In the genomic region with DNA sequence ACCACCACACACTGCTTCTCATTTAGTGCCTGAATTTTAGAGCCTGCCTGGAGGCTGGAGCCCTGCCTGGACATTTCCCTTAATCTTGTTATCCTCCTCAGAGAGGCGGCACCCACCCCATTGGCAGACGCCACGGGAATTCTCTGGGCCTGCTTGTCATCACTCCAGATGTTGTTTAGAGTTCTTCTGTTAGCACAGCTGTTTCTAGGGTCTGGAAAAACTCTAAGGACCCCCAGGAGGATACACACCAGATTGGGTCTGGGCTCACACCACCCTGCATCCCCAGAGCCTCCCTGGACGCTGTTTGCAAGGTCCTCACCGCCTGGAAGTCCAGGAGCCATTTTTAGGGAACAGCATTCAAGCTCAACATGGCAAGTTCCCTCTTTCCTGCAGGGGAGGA, we compare ENCODE assay signal across 3 cellular contexts.
TF ChIP-seq lines count a peak whose summit lies in the region.

No MANE protein-coding gene starts in this region.

TF ChIP-seq in SK-N-SH, 30 proteins besides CTCF, POLR2A, EP300 and RAD21 (continued from another document):
- TF ChIP-seq, protein P1, sequence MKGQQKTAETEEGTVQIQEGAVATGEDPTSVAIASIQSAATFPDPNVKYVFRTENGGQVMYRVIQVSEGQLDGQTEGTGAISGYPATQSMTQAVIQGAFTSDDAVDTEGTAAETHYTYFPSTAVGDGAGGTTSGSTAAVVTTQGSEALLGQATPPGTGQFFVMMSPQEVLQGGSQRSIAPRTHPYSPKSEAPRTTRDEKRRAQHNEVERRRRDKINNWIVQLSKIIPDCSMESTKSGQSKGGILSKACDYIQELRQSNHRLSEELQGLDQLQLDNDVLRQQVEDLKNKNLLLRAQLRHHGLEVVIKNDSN (IDR thresholded peaks at IDR 0.05; ENCODE audit: borderline replicate concordance, low read depth) = no peak
- no peak for TF ChIP-seq ELF1 (IDR thresholded peaks at IDR 0.05)
- no peak for TF ChIP-seq FOXM1 (IDR thresholded peaks at IDR 0.05; ENCODE audit: low read depth)
TF ChIP-seq in SK-N-SH: peak in this region for 0.

TF ChIP-seq in SK-N-SH treated with all-trans-retinoic acid at 6 μM for 48 hours, 23 proteins besides CTCF, POLR2A, EP300 and RAD21 (continued from another document):
- TF ChIP-seq, protein P2, sequence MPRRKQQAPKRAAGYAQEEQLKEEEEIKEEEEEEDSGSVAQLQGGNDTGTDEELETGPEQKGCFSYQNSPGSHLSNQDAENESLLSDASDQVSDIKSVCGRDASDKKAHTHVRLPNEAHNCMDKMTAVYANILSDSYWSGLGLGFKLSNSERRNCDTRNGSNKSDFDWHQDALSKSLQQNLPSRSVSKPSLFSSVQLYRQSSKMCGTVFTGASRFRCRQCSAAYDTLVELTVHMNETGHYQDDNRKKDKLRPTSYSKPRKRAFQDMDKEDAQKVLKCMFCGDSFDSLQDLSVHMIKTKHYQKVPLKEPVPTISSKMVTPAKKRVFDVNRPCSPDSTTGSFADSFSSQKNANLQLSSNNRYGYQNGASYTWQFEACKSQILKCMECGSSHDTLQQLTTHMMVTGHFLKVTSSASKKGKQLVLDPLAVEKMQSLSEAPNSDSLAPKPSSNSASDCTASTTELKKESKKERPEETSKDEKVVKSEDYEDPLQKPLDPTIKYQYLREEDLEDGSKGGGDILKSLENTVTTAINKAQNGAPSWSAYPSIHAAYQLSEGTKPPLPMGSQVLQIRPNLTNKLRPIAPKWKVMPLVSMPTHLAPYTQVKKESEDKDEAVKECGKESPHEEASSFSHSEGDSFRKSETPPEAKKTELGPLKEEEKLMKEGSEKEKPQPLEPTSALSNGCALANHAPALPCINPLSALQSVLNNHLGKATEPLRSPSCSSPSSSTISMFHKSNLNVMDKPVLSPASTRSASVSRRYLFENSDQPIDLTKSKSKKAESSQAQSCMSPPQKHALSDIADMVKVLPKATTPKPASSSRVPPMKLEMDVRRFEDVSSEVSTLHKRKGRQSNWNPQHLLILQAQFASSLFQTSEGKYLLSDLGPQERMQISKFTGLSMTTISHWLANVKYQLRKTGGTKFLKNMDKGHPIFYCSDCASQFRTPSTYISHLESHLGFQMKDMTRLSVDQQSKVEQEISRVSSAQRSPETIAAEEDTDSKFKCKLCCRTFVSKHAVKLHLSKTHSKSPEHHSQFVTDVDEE (CRISPR knock-in tag; IDR thresholded peaks at IDR 0.05) = no peak
- TF ChIP-seq, protein P3, sequence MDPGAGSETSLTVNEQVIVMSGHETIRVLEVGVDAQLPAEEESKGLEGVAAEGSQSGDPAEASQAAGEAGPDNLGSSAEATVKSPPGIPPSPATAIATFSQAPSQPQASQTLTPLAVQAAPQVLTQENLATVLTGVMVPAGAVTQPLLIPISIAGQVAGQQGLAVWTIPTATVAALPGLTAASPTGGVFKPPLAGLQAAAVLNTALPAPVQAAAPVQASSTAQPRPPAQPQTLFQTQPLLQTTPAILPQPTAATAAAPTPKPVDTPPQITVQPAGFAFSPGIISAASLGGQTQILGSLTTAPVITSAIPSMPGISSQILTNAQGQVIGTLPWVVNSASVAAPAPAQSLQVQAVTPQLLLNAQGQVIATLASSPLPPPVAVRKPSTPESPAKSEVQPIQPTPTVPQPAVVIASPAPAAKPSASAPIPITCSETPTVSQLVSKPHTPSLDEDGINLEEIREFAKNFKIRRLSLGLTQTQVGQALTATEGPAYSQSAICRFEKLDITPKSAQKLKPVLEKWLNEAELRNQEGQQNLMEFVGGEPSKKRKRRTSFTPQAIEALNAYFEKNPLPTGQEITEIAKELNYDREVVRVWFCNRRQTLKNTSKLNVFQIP (CRISPR knock-in tag; IDR thresholded peaks at IDR 0.05; ENCODE audit: borderline replicate concordance, low read depth) = no peak
- TF ChIP-seq ZFP3 (CRISPR knock-in tag; IDR thresholded peaks at IDR 0.05) = no peak
- TF ChIP-seq TOX (CRISPR knock-in tag; IDR thresholded peaks at IDR 0.05; ENCODE audit: borderline replicate concordance) = no peak
- TF ChIP-seq ISL1 (CRISPR knock-in tag; IDR thresholded peaks at IDR 0.05) = no peak
- no peak for TF ChIP-seq ESRRG (CRISPR knock-in tag; IDR thresholded peaks at IDR 0.05)
- TF ChIP-seq TCF4 (CRISPR knock-in tag; IDR thresholded peaks at IDR 0.05; ENCODE audit: borderline replicate concordance) = no peak
- TF ChIP-seq OSR1 (CRISPR knock-in tag; IDR thresholded peaks at IDR 0.05) = no peak
- no peak for TF ChIP-seq GLIS3 (CRISPR knock-in tag; IDR thresholded peaks at IDR 0.05)
- TF ChIP-seq SNAI2 (CRISPR knock-in tag; IDR thresholded peaks at IDR 0.05) = no peak
- TF ChIP-seq, protein P4, sequence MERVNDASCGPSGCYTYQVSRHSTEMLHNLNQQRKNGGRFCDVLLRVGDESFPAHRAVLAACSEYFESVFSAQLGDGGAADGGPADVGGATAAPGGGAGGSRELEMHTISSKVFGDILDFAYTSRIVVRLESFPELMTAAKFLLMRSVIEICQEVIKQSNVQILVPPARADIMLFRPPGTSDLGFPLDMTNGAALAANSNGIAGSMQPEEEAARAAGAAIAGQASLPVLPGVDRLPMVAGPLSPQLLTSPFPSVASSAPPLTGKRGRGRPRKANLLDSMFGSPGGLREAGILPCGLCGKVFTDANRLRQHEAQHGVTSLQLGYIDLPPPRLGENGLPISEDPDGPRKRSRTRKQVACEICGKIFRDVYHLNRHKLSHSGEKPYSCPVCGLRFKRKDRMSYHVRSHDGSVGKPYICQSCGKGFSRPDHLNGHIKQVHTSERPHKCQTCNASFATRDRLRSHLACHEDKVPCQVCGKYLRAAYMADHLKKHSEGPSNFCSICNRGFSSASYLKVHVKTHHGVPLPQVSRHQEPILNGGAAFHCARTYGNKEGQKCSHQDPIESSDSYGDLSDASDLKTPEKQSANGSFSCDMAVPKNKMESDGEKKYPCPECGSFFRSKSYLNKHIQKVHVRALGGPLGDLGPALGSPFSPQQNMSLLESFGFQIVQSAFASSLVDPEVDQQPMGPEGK (CRISPR knock-in tag; IDR thresholded peaks at IDR 0.05; ENCODE audit: borderline replicate concordance) = no peak
- TF ChIP-seq ARNTL (CRISPR knock-in tag; IDR thresholded peaks at IDR 0.05; ENCODE audit: borderline replicate concordance, low read depth) = no peak
- TF ChIP-seq, protein P5, sequence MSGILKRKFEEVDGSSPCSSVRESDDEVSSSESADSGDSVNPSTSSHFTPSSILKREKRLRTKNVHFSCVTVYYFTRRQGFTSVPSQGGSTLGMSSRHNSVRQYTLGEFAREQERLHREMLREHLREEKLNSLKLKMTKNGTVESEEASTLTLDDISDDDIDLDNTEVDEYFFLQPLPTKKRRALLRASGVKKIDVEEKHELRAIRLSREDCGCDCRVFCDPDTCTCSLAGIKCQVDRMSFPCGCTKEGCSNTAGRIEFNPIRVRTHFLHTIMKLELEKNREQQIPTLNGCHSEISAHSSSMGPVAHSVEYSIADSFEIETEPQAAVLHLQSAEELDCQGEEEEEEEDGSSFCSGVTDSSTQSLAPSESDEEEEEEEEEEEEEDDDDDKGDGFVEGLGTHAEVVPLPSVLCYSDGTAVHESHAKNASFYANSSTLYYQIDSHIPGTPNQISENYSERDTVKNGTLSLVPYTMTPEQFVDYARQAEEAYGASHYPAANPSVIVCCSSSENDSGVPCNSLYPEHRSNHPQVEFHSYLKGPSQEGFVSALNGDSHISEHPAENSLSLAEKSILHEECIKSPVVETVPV (CRISPR knock-in tag; IDR thresholded peaks at IDR 0.05) = no peak
- no peak for TF ChIP-seq RARB (CRISPR knock-in tag; IDR thresholded peaks at IDR 0.05)
- TF ChIP-seq PPARA (CRISPR knock-in tag; IDR thresholded peaks at IDR 0.05; ENCODE audit: borderline replicate concordance) = no peak
- no peak for TF ChIP-seq BACH2 (CRISPR knock-in tag; IDR thresholded peaks at IDR 0.05; ENCODE audit: borderline replicate concordance)
- no peak for TF ChIP-seq CSDC2 (CRISPR knock-in tag; IDR thresholded peaks at IDR 0.05)
- no peak for TF ChIP-seq ZFP30 (CRISPR knock-in tag; IDR thresholded peaks at IDR 0.05)

TF ChIP-seq in liver, 16 proteins besides CTCF, POLR2A, EP300 and RAD21 (continued from another document):
- TF ChIP-seq, protein P6, sequence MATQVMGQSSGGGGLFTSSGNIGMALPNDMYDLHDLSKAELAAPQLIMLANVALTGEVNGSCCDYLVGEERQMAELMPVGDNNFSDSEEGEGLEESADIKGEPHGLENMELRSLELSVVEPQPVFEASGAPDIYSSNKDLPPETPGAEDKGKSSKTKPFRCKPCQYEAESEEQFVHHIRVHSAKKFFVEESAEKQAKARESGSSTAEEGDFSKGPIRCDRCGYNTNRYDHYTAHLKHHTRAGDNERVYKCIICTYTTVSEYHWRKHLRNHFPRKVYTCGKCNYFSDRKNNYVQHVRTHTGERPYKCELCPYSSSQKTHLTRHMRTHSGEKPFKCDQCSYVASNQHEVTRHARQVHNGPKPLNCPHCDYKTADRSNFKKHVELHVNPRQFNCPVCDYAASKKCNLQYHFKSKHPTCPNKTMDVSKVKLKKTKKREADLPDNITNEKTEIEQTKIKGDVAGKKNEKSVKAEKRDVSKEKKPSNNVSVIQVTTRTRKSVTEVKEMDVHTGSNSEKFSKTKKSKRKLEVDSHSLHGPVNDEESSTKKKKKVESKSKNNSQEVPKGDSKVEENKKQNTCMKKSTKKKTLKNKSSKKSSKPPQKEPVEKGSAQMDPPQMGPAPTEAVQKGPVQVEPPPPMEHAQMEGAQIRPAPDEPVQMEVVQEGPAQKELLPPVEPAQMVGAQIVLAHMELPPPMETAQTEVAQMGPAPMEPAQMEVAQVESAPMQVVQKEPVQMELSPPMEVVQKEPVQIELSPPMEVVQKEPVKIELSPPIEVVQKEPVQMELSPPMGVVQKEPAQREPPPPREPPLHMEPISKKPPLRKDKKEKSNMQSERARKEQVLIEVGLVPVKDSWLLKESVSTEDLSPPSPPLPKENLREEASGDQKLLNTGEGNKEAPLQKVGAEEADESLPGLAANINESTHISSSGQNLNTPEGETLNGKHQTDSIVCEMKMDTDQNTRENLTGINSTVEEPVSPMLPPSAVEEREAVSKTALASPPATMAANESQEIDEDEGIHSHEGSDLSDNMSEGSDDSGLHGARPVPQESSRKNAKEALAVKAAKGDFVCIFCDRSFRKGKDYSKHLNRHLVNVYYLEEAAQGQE (IDR thresholded peaks at IDR 0.05) = no peak
- no peak for TF ChIP-seq HNF4G (IDR thresholded peaks at IDR 0.05)
- TF ChIP-seq SP1 (IDR thresholded peaks at IDR 0.05) = no peak
- no peak for TF ChIP-seq HNF4A (conservative IDR thresholded peaks at IDR 0.05)
- no peak for TF ChIP-seq TAF1 (conservative IDR thresholded peaks at IDR 0.05)
- TF ChIP-seq, protein P7, sequence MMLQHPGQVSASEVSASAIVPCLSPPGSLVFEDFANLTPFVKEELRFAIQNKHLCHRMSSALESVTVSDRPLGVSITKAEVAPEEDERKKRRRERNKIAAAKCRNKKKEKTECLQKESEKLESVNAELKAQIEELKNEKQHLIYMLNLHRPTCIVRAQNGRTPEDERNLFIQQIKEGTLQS (IDR thresholded peaks at IDR 0.05) = no peak
- TF ChIP-seq, protein P8, sequence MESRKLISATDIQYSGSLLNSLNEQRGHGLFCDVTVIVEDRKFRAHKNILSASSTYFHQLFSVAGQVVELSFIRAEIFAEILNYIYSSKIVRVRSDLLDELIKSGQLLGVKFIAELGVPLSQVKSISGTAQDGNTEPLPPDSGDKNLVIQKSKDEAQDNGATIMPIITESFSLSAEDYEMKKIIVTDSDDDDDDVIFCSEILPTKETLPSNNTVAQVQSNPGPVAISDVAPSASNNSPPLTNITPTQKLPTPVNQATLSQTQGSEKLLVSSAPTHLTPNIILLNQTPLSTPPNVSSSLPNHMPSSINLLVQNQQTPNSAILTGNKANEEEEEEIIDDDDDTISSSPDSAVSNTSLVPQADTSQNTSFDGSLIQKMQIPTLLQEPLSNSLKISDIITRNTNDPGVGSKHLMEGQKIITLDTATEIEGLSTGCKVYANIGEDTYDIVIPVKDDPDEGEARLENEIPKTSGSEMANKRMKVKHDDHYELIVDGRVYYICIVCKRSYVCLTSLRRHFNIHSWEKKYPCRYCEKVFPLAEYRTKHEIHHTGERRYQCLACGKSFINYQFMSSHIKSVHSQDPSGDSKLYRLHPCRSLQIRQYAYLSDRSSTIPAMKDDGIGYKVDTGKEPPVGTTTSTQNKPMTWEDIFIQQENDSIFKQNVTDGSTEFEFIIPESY (IDR thresholded peaks at IDR 0.05) = no peak
